Comparison of ENCODE assay signal across 30 cellular contexts in the genomic region with DNA sequence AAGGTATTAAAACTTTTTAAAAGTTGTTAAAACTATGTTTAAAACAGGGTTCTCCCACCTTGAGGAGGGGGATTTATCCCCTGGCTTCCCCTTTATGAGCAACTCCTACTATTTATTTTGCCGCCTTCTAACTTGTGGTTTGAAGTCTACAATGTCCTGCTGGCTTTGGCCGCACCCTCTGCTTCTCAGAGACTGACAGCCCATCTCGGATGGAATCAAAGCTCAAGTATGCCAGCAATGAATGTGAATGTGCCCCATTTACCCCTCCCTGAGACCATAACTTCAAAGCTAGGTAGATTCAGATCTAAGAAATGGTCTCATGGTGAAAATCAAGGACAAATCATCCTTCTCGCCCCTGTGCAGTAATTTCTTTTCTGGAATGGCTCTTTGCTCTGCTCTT. TPM values are rescaled to one million over a fixed set of nuclear protein-coding genes. Genes with fewer than 3 reads are reported as not detected.
DNase-seq lines count a peak whose midpoint lies in the region; ATAC-seq, FAIRE-seq and TF ChIP-seq lines count a peak whose summit lies in the region.
"Had no signal": no experiment of that assay in that cellular context is flagged by ENCODE, and none has a peak within 500 bp of the region (broad histone marks: within the 10 kb centered on the region; RNA-seq: fewer than 3 reads in every experiment).

No MANE protein-coding gene starts in this region.

- no peak for TF ChIP-seq CTCF in CD4-positive, alpha-beta T cell (IDR thresholded peaks at IDR 0.05)
- no peak for TF ChIP-seq CTCF in GM12865 (IDR thresholded peaks at IDR 0.05; ENCODE audit: insufficient read depth, low read depth, low read length, missing control alignments)

- no peaks in the 10 kb centered on the region for H3K9me3 Mint-ChIP-seq in CD4-positive, alpha-beta T cell
- H3K9me3 Mint-ChIP-seq in T-cell (no peaks in the 10 kb centered on the region), memory B cell (no peaks in the 10 kb centered on the region)
- H3K9me3 Mint-ChIP-seq: activated naive CD4-positive, alpha-beta T cell treated with anti-CD3 and anti-CD28 coated beads for 36 hours; nephron progenitor cell had no signal

- no peaks in the 10 kb centered on the region for H3K9me3 ChIP-seq in CD4-positive, alpha-beta T cell (ENCODE audit: control insufficient read depth, low read length)
- H3K9me3 ChIP-seq: colonic mucosa, esophagus squamous epithelium, gastroesophageal sphincter, ovary, thoracic aorta had no signal

- POLR2A ChIA-PET in CD4-positive, alpha-beta T cell (lab: Charles Lee): interaction anchor here (1.1 to 1.8 kb wide), 4 partner anchors 8 to 34 kb away, joined by 3 to 5 read pairs (median 4); no protein-coding TSS in a partner anchor
- POLR2A ChIA-PET in T-cell (lab: Charles Lee): interaction anchor here in 1 of 2 donors (1.1 kb wide), 1 partner anchor 34 kb away, joined by 4 read pairs; no protein-coding TSS in a partner anchor

- H3K4me1 Mint-ChIP-seq in CD4-positive, alpha-beta T cell (ENCODE audit: low read depth): peaks cover 25% of the 10 kb centered on the region
- peaks cover 21 to 40% (median 39%) of the 10 kb centered on the region in 3 donors for H3K4me1 Mint-ChIP-seq in T-cell
- peaks cover 34% of the 10 kb centered on the region for H3K4me1 Mint-ChIP-seq in memory B cell

- no peaks in the 10 kb centered on the region for H3K27me3 Mint-ChIP-seq in CD4-positive, alpha-beta T cell
- H3K27me3 Mint-ChIP-seq in T-cell (no peaks in the 10 kb centered on the region), memory B cell (no peaks in the 10 kb centered on the region)

- H3K36me3 Mint-ChIP-seq in CD4-positive, alpha-beta T cell (ENCODE audit: low read depth): no peaks in the 10 kb centered on the region
- H3K36me3 Mint-ChIP-seq in T-cell: no peaks in the 10 kb centered on the region
- H3K36me3 Mint-ChIP-seq in memory B cell: peaks cover 2% of the 10 kb centered on the region
- H3K36me3 Mint-ChIP-seq: CD14-positive monocyte had no signal

- FAIRE-seq in frontal cortex (lab: Jason Lieb, UNC): no peak
- FAIRE-seq: bronchial epithelial cell had no signal

- H3K4me3 ChIP-seq in GM12865 (ENCODE audit: low read depth, low read length): peak overlapping the region; percentile 81
- H3K4me3 ChIP-seq: colonic mucosa, esophagus squamous epithelium, gastroesophageal sphincter, GM23248, ovary, thoracic aorta had no signal

- intact Hi-C loops in CD4-positive, alpha-beta T cell (cut with DNase I, micrococcal nuclease): no loop called here

- H3K27ac ChIP-seq in CD4-positive, alpha-beta T cell (ENCODE audit: low read depth, low read length): no peak overlapping the region
- H3K27ac ChIP-seq: gastroesophageal sphincter, GM23248, ovary, thoracic aorta, WERI-Rb-1 had no signal

- no peak for DNase-seq in CD4-positive, alpha-beta T cell
- DNase-seq in GM12865 (ENCODE audit: low read depth) (peak; percentile 61), T-cell (no peak), memory B cell (ENCODE audit: low spot score in 2 of 2) (no peak), NCI-H1092 (lab: John Stamatoyannopoulos, UW) (no peak), frontal cortex (ENCODE audit: low spot score in 2 of 2) (no peak), epidermal melanocyte (ENCODE audit: insufficient read length, low spot score) (no peak)
- DNase-seq: amygdala; colonic mucosa; esophagus squamous epithelium; GM23248; hippocampal formation; KG1; left ventricle myocardium superior; midbrain; NCI-H1694; NCI-H2171; NCI-H526; nephron progenitor cell; ovary; retina; stimulated activated CD4-positive, alpha-beta T cell treated with anti-CD3 and anti-CD28 coated beads, Interleukin-2, amount 100 ng/mL, for 48 hours; stimulated activated naive CD8-positive, alpha-beta T cell treated with anti-CD3 and anti-CD28 coated beads, Interleukin-15, Interleukin-2, amounts not matched to agents 100 U/mL and 50 U/mL, for 24 hours; WERI-Rb-1 had no signal

- no peaks in the 10 kb centered on the region for H3K27me3 ChIP-seq in CD4-positive, alpha-beta T cell (ENCODE audit: control insufficient read depth, insufficient read depth, low read length)
- H3K27me3 ChIP-seq: colonic mucosa, esophagus squamous epithelium, gastroesophageal sphincter, ovary had no signal

- peak overlapping the region; percentile 81 for H3K27ac Mint-ChIP-seq in CD4-positive, alpha-beta T cell
- H3K27ac Mint-ChIP-seq in T-cell (peak overlapping the region; percentile 88 to 93), memory B cell (peak overlapping the region; percentile 95)
- H3K27ac Mint-ChIP-seq: CD14-positive monocyte, nephron progenitor cell had no signal

- ATAC-seq in CD4-positive, alpha-beta T cell (ENCODE audit: poor library complexity): no peak
- no peak for ATAC-seq in T-cell (replicated peaks in 1 of 4)
- ATAC-seq in memory B cell (ENCODE audit: low read depth): no peak
- no peak for ATAC-seq in GM19328 (IDR thresholded peaks at IDR 0.05; ENCODE audit: unreplicated experiment)
- ATAC-seq: gastroesophageal sphincter, left ventricle myocardium superior had no signal

- no peak overlapping the region for H3K4me3 Mint-ChIP-seq in CD4-positive, alpha-beta T cell
- H3K4me3 Mint-ChIP-seq in T-cell (no peak overlapping the region), memory B cell (peak overlapping the region; percentile 70)
- H3K4me3 Mint-ChIP-seq: activated naive CD4-positive, alpha-beta T cell treated with anti-CD3 and anti-CD28 coated beads for 36 hours; CD14-positive monocyte; nephron progenitor cell had no signal

- CTCF ChIA-PET in CD4-positive, alpha-beta T cell (lab: Charles Lee): interaction anchor here (1.1 to 1.3 kb wide), 2 partner anchors 8 to 73 kb away, joined by 4 to 7 read pairs; no protein-coding TSS in a partner anchor
- CTCF ChIA-PET in T-cell (lab: Charles Lee): interaction anchor here (0.6 to 1.4 kb wide), 3 partner anchors 10 to 36 kb away, joined by 5 to 12 read pairs (median 6); no protein-coding TSS in a partner anchor

RNA-seq across cellular contexts. Expression of a gene that starts 10.3 kb away (rescaled TPM):
- total RNA-seq in CD4-positive, alpha-beta T cell: 10 to 100 TPM; 21.8 to 22.0 TPM
- total RNA-seq in T-cell (10 to 100 TPM; 38.7 to 72.3 (median 58.2) TPM), frontal cortex (149 TPM)
